ENCODE assay signal across 8 cellular contexts in genomic region chr12:32535260-32535999, GRCh38.
A peak's percentile ranks its signal among the peaks of the same experiment; 100 is the strongest.
DNase-seq lines count a peak whose midpoint lies in the region; ATAC-seq and TF ChIP-seq lines count a peak whose summit lies in the region.

No MANE protein-coding gene starts in this region.

- H3K27me3 ChIP-seq in MM.1S (replicated peaks; ENCODE audit: insufficient read depth, low read length), result no peaks in the 10 kb centered on the region
- no peaks in the 10 kb centered on the region for H3K27me3 ChIP-seq in SJCRH30

- H3K79me2 ChIP-seq in MM.1S (ENCODE audit: low read length), result peaks cover 69% of the 10 kb centered on the region

- peak; percentile 60 for ATAC-seq in GM18868 (IDR thresholded peaks at IDR 0.05; ENCODE audit: unreplicated experiment)
- no peak for ATAC-seq in HG02970 (IDR thresholded peaks at IDR 0.05; ENCODE audit: low FRiP score, unreplicated experiment)
- no peak for ATAC-seq in GM21723 (IDR thresholded peaks at IDR 0.05; ENCODE audit: unreplicated experiment)

- peak overlapping the region; percentile 83 for H3K9ac ChIP-seq in MM.1S (ENCODE audit: low read length)

- H3K27ac ChIP-seq in MM.1S (ENCODE audit: low read length) (peak overlapping the region; percentile 76), SJCRH30 (no peak overlapping the region)

- H3K4me2 ChIP-seq in MM.1S (ENCODE audit: low read depth, low read length), result peak overlapping the region; percentile 86

- H3K4me1 ChIP-seq in MM.1S (ENCODE audit: low read length) (peaks cover 23% of the 10 kb centered on the region), SJCRH30 (peaks cover 16% of the 10 kb centered on the region)

- TF ChIP-seq CTCF in MM.1S (IDR thresholded peaks at IDR 0.05; ENCODE audit: low read length), result no peak

- DNase-seq in MM.1S, result peak; percentile 79
- DNase-seq in SJCRH30, result peak; percentile 86 to 90
- peak; percentile 15 to 24 for DNase-seq in erythroblast (lab: John Stamatoyannopoulos, UW)
- DNase-seq in mucosa of gallbladder (ENCODE audit: low spot score), result peak; percentile 78
- no peak for DNase-seq in effector CD8-positive, alpha-beta T cell (lab: John Stamatoyannopoulos, UW)

- H3K36me3 ChIP-seq in MM.1S (replicated peaks; ENCODE audit: insufficient read depth, low read length) (0 out of 2 replicates have a peak, but pooled peaks cover 2% of the 10 kb centered on the region), SJCRH30 (no peaks in the 10 kb centered on the region)

- TF ChIP-seq POLR2A in erythroblast (IDR thresholded peaks at IDR 0.05; ENCODE audit: low read length), result no peak

- H3K9me3 ChIP-seq in MM.1S (replicated peaks; ENCODE audit: insufficient read depth, low read length) (no peaks in the 10 kb centered on the region), SJCRH30 (replicated peaks) (no peaks in the 10 kb centered on the region)

- H3K4me3 ChIP-seq in MM.1S (ENCODE audit: low read length) (peak overlapping the region; percentile 62), SJCRH30 (peak overlapping the region; percentile 38)

- no peaks in the 10 kb centered on the region for H3K9me2 ChIP-seq in MM.1S (replicated peaks; ENCODE audit: insufficient read depth, low read length)

- no peaks in the 10 kb centered on the region for H4K20me1 ChIP-seq in MM.1S (ENCODE audit: insufficient read depth, low read length)

- H3F3A ChIP-seq in MM.1S (ENCODE audit: insufficient read depth, low read length), result peaks cover 16% of the 10 kb centered on the region; the same call in 1 of the 2 replicates

- H2AFZ ChIP-seq in MM.1S (ENCODE audit: low read length), result no peak overlapping the region
